Comparison of ENCODE assay signal across 16 cellular contexts in the genomic region with DNA sequence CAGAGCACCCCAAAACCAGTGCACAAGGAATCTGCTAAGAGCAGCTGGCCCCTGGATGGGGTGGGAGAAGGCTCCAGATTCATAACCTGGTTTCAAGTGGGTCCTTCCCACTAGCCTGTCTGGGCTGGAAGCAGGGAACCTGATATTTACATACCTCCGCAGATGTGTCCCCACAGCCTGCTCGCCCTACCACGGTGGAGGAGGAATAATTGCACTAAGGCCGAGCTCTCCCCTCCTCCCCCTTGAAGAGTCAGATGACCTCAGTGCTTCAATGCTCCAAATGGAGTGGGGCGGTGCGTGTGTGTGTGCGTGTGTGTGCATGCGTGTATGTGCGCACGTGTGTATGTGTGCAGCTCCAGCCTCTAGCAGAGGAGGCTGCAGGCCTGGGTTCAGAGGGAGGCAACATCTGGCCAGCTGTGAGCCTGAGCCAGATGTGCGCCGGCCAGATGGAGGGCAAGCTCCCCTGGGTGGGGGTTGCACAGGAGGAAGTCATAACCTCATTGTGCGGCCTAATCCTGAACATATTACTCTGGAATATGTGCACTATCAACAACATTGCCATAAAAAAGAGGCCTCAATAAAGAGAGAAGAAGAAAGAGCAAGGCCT.
"Had no signal": no experiment of that assay in that cellular context is flagged by ENCODE, and none has a peak within 500 bp of the region (broad histone marks: within the 10 kb centered on the region; RNA-seq: fewer than 3 reads in every experiment).

No MANE protein-coding gene starts in this region.

- H3K4me3 ChIP-seq: ascending aorta, gastroesophageal sphincter, upper lobe of left lung had no signal

- H3K36me3 ChIP-seq: ascending aorta, brain microvascular endothelial cell, gastroesophageal sphincter, upper lobe of left lung had no signal

- H3K27me3 ChIP-seq: ascending aorta, gastroesophageal sphincter, upper lobe of left lung had no signal

- H3K27ac ChIP-seq: ascending aorta, brain microvascular endothelial cell, gastroesophageal sphincter, upper lobe of left lung had no signal

- H3K4me1 ChIP-seq: ascending aorta had no signal

- ATAC-seq: activated naive CD4-positive, alpha-beta T cell treated with anti-CD3 and anti-CD28 coated beads, Interleukin-2, amount 50 U/mL, for 72 hours; activated T-helper 17 cell treated with anti-CD3 and anti-CD28 coated beads, Interleukin-2, amount 50 U/mL, for 72 hours; gastroesophageal sphincter; stimulated activated naive CD8-positive, alpha-beta T cell treated with anti-CD3 and anti-CD28 coated beads, Interleukin-15, Interleukin-2, amounts not matched to agents 100 U/mL and 50 U/mL, for 24 hours had no signal

- DNase-seq: activated CD4-positive, alpha-beta T cell treated with anti-CD3 and anti-CD28 coated beads for 1 hour; activated CD4-positive, alpha-beta T cell treated with anti-CD3 and anti-CD28 coated beads, Interleukin-2, amount 50 U/mL, for 4 hours; activated CD8-positive, alpha-beta memory T cell treated with anti-CD3 and anti-CD28 coated beads for 24 hours; activated CD8-positive, alpha-beta memory T cell treated with anti-CD3 and anti-CD28 coated beads, Interleukin-2, amount 50 U/mL, for 4 hours; activated T-cell treated with anti-CD3 and anti-CD28 coated beads, Interleukin-2, amount 50 U/mL, for 24 hours; brain microvascular endothelial cell; effector memory CD4-positive, alpha-beta T cell; nucleus accumbens; stimulated activated CD4-positive, alpha-beta T cell treated with anti-CD3 and anti-CD28 coated beads, Interleukin-4, amount 100 ng/mL, for 24 hours; stimulated activated naive CD8-positive, alpha-beta T cell treated with anti-CD3 and anti-CD28 coated beads, Interleukin-15, Interleukin-2, amounts not matched to agents 100 U/mL and 50 U/mL, for 24 hours; T-helper 9 cell had no signal

- H3K9me3 ChIP-seq: ascending aorta, gastroesophageal sphincter, upper lobe of left lung had no signal
